11 cellular contexts compared by ENCODE assay signal in the genomic region with DNA sequence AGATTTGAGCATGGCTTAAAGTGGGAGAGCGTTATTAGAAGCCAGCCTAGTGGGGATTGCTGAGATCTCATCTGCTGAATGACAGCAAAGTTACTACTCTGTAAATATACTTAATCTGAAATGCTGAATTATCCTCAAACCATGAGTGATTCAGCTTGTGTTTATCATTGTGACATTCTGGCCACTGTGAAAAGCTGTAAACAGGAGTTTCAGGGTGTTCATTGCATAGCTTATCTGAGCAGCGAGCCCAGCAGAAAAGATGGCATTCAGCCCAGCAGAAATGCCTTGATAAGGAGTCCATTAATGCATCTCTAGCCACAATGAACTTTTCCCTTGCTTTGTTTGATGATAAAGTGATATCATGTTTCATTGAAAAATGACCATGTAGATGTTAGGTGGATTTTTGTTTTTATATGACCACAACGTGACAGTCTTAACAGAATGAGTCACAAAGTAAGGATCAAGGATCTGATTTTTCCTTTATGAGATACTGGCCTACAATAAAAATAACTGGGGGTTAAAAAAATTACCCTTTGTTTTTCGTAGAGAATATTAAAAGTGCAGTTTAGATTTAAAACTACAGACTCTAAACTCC. TPM values are rescaled to one million over a fixed set of nuclear protein-coding genes. Genes with fewer than 3 reads are reported as not detected.
DNase-seq lines count a peak whose midpoint lies in the region; ATAC-seq and TF ChIP-seq lines count a peak whose summit lies in the region.
"Had no signal": no experiment of that assay in that cellular context is flagged by ENCODE, and none has a peak within 500 bp of the region (broad histone marks: within the 10 kb centered on the region; RNA-seq: fewer than 3 reads in every experiment).

No MANE protein-coding gene starts in this region.

- POLR2A ChIA-PET in OCI-LY7 (lab: Charles Lee), result interaction anchor here (0.6 to 1.9 kb wide), 3 partner anchors 8 to 388 kb away, joined by 3 to 6 read pairs (median 3); no protein-coding TSS in a partner anchor

- H3K9me3 ChIP-seq in tibial artery (no peaks in the 10 kb centered on the region), OCI-LY7 (ENCODE audit: low read length) (no peaks in the 10 kb centered on the region)
- H3K9me3 ChIP-seq: BLaER1 treated with 17β-estradiol and CSF1 and Interleukin-3, amounts not matched to agents 10 nM and 100 nM; lower lobe of right lung had no signal

- H3K4me1 ChIP-seq in tibial artery (peaks cover 0 to 99% (median 55%) of the 10 kb centered on the region in 4 donors), OCI-LY7 (ENCODE audit: insufficient read depth, low read length, poor library complexity, severe bottlenecking) (no peaks in the 10 kb centered on the region)

- peaks cover 4% of the 10 kb centered on the region for H3K36me3 Mint-ChIP-seq in activated T-cell treated with anti-CD3 and anti-CD28 coated beads, Interleukin-2, amount 50 U/mL, for 4 hours (ENCODE audit: insufficient read depth)

- H3K4me3 Mint-ChIP-seq in activated T-cell treated with anti-CD3 and anti-CD28 coated beads, Interleukin-2, amount 50 U/mL, for 4 hours, result peak overlapping the region; percentile 5

- no peaks in the 10 kb centered on the region for H3K9me2 ChIP-seq in OCI-LY7 (ENCODE audit: insufficient read depth, low read length)

- no peak overlapping the region for H3K4me2 ChIP-seq in OCI-LY7 (ENCODE audit: low read length)
- H3K4me2 ChIP-seq: BLaER1 treated with 17β-estradiol and CSF1 and Interleukin-3, amounts not matched to agents 10 nM and 100 nM had no signal

- H4K20me1 ChIP-seq in OCI-LY7 (ENCODE audit: insufficient read depth, low read length), result no peaks in the 10 kb centered on the region
- H4K20me1 ChIP-seq: BLaER1 treated with 17β-estradiol and CSF1 and Interleukin-3, amounts not matched to agents 10 nM and 100 nM had no signal

- ATAC-seq in activated T-cell treated with anti-CD3 and anti-CD28 coated beads, Interleukin-2, amount 50 U/mL, for 4 hours, result no peak
- no peak for ATAC-seq in HG02840 (IDR thresholded peaks at IDR 0.05; ENCODE audit: low FRiP score, unreplicated experiment)

- no peaks in the 10 kb centered on the region for H3K27me3 ChIP-seq in tibial artery
- H3K27me3 ChIP-seq: BLaER1 treated with 17β-estradiol and CSF1 and Interleukin-3, amounts not matched to agents 10 nM and 100 nM had no signal

- peak overlapping the region; percentile 46 for H3K27ac ChIP-seq in VCaP
- H3K27ac ChIP-seq in tibial artery, result peak overlapping the region; percentile 93 to 96
- H3K27ac ChIP-seq in OCI-LY7 (ENCODE audit: low read depth, low read length, poor library complexity, severe bottlenecking), result no peak overlapping the region
- H3K27ac ChIP-seq: BLaER1 treated with 17β-estradiol and CSF1 and Interleukin-3, amounts not matched to agents 10 nM and 100 nM; lower lobe of right lung had no signal

- H3K4me3 ChIP-seq in tibial artery, result no peak overlapping the region
- H3K4me3 ChIP-seq in OCI-LY7 (ENCODE audit: low read depth, low read length, poor library complexity, severe bottlenecking), result no peak overlapping the region
- H3K4me3 ChIP-seq: BLaER1 treated with 17β-estradiol and CSF1 and Interleukin-3, amounts not matched to agents 10 nM and 100 nM; lower lobe of right lung had no signal

- DNase-seq in activated T-cell treated with anti-CD3 and anti-CD28 coated beads, Interleukin-2, amount 50 U/mL, for 4 hours, result no peak
- DNase-seq in activated T-cell treated with anti-CD3 and anti-CD28 coated beads, Interleukin-2, amount 50 U/mL, for 48 hours, result no peak
- DNase-seq in iris pigment epithelial cell (ENCODE audit: low read depth), result peak; percentile 99
- no peak for DNase-seq in tibial artery
- DNase-seq in hypothalamus (lab: John Stamatoyannopoulos, UW), result no peak
- no peak for DNase-seq in OCI-LY7 (ENCODE audit: low spot score)
- DNase-seq: lower lobe of right lung, NCI-H1092 treated with DMSO at 0.1 percent for 48 hours had no signal

- H3K27me3 Mint-ChIP-seq in activated T-cell treated with anti-CD3 and anti-CD28 coated beads, Interleukin-2, amount 50 U/mL, for 4 hours (ENCODE audit: low read depth), result no peaks in the 10 kb centered on the region

- CTCF ChIA-PET in OCI-LY7 (lab: Charles Lee; ENCODE audit: unreplicated experiment), result interaction anchor here (1.3 kb wide), 1 partner anchor 8 kb away, joined by 3 read pairs; no protein-coding TSS in a partner anchor

- no peak overlapping the region for H2AFZ ChIP-seq in OCI-LY7 (ENCODE audit: low read length)

- no peaks in the 10 kb centered on the region for H3K9me3 Mint-ChIP-seq in activated T-cell treated with anti-CD3 and anti-CD28 coated beads, Interleukin-2, amount 50 U/mL, for 4 hours

- no peaks in the 10 kb centered on the region for H3K79me2 ChIP-seq in OCI-LY7 (ENCODE audit: insufficient read depth, low read depth, low read length)

- BruUV-seq in OCI-LY7 (replicated peaks; lab: Mats Ljungman, UMichigan), result no TSS peak

- intact Hi-C loops in tibial artery (cut with DNase I; ENCODE audit: low total_unique reads), result no loop called here
- intact Hi-C loops in OCI-LY7 (cut with micrococcal nuclease; ENCODE audit: unreplicated experiment), result no loop called here

- peaks cover 87% of the 10 kb centered on the region for H3K4me1 Mint-ChIP-seq in activated T-cell treated with anti-CD3 and anti-CD28 coated beads, Interleukin-2, amount 50 U/mL, for 4 hours (ENCODE audit: low read depth)

- no peak for TF ChIP-seq CTCF in VCaP (conservative IDR thresholded peaks at IDR 0.05)
- TF ChIP-seq CTCF in tibial artery (IDR thresholded peaks at IDR 0.05), result no peak
- TF ChIP-seq CTCF in OCI-LY7 (conservative IDR thresholded peaks at IDR 0.05; ENCODE audit: low read length), result no peak

- H3K36me3 ChIP-seq in tibial artery (no peaks in the 10 kb centered on the region), OCI-LY7 (ENCODE audit: insufficient read depth, low read length) (no peaks in the 10 kb centered on the region)
- H3K36me3 ChIP-seq: BLaER1 treated with 17β-estradiol and CSF1 and Interleukin-3, amounts not matched to agents 10 nM and 100 nM; lower lobe of right lung had no signal

RNA-seq across cellular contexts. Expression of a gene that starts 7.8 kb away (rescaled TPM):
- 10 to 100 TPM; 38.0 to 57.1 (median 53.4) TPM for total RNA-seq in activated T-cell treated with anti-CD3 and anti-CD28 coated beads, Interleukin-2, amount 50 U/mL, for 4 hours
- total RNA-seq in OCI-LY7 (2014; rRNA removed; shearing (Covaris generic)), result not detected in 2 replicates
- not detected in 2 replicates for total RNA-seq in OCI-LY7 (2022)

Comparison
In these comparisons a context has a peak if more than half of its experiments do, and no peak if none do; other contexts are left out.
1. RNA of a gene that starts 7.8 kb away (total RNA-seq): 38.0 to 57.1 TPM in activated T-cell treated with anti-CD3 and anti-CD28 coated beads, Interleukin-2, amount 50 U/mL, for 4 hours; not detected in OCI-LY7; every median in the first group is over 10 times any median in the second.